Comparison of ENCODE assay signal across 8 cellular contexts in the genomic region with DNA sequence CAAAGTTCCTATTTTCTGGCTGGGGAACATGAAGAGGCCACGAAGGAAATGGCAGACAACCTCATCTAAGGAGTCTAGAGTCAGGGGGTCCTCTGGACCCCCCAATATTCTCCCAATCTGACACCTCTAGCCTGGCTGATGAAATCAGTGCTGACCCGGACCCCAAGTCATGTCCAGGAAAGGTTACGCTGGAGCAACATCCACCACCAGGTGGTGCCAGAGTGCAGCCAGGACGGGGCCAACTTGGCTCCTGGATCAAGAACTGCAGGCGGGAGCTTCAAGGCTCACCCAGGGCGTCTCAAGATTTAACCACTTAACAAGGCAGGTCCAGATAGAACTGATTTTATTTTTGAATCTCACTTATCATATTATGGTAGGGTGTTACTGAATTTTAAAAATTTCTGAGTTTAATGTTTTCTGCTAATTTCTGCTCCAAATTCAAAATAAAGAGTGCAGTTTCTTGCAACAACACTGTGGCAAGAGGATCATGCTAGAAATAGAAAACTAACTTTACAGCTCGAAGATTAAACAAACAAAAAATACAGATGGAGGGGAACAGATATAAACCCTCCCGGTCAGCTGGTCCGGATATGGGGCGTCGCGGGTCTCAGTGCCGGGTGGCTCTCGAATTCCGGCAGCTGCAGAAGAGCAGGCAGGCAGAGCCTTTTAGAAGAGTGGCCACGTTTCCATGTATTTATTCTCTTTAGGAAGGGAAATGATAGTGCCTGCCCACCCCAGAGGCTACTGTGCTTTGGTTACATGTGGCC.
A peak's percentile ranks its signal among the peaks of the same experiment; 100 is the strongest.
DNase-seq lines count a peak whose midpoint lies in the region; ATAC-seq and TF ChIP-seq lines count a peak whose summit lies in the region.

No MANE protein-coding gene starts in this region.

- TF ChIP-seq CTCF in BE2C (IDR thresholded peaks at IDR 0.05; ENCODE audit: low read depth, low read length) (peak; percentile 98), cardiac fibroblast (IDR thresholded peaks at IDR 0.05; ENCODE audit: low read depth, low read length) (peak; percentile 98), kidney epithelial cell (IDR thresholded peaks at IDR 0.05; ENCODE audit: insufficient read depth, low read length, poor library complexity, severe bottlenecking) (peak; percentile 97)

- no peaks in the 10 kb centered on the region for H3K9me3 ChIP-seq in BE2C

- H3K36me3 ChIP-seq in BE2C (peaks cover 55% of the 10 kb centered on the region), kidney epithelial cell (ENCODE audit: control insufficient read depth, insufficient read depth, low read length) (peaks cover 5% of the 10 kb centered on the region)

- H3K4me3 ChIP-seq in BE2C (ENCODE audit: low read depth, low read length) (no peak overlapping the region), cardiac fibroblast (replicated peaks in 1 of 2; ENCODE audit: low read depth in 2 of 2, low read length in 2 of 2) (no peak overlapping the region), kidney epithelial cell (ENCODE audit: low read depth, low read length) (no peak overlapping the region)

- no peaks in the 10 kb centered on the region for H3K4me1 ChIP-seq in BE2C

- H3K27me3 ChIP-seq in BE2C (no peaks in the 10 kb centered on the region), kidney epithelial cell (ENCODE audit: control insufficient read depth, insufficient read depth, low read length) (no peaks in the 10 kb centered on the region)

- peak; percentile 85 for DNase-seq in BE2C
- DNase-seq in NCI-H146 (lab: John Stamatoyannopoulos, UW) = peak; percentile 52
- DNase-seq in activated CD4-positive, CD25-positive, alpha-beta regulatory T cell (lab: John Stamatoyannopoulos, UW) = peak; percentile 59 to 83 (median 71)
- DNase-seq in cardiac fibroblast (ENCODE audit: low read depth in 2 of 2) = peak; percentile 86 to 87
- DNase-seq in kidney epithelial cell (ENCODE audit: low read depth) = no peak
- DNase-seq in stimulated activated CD4-positive, alpha-beta T cell treated with anti-CD3 and anti-CD28 coated beads, Interleukin-1b, Interleukin-23, amount 100 ng/mL, for 4 hours (ENCODE audit: low read depth in 2 of 2) = peak; percentile 80 to 84

- ATAC-seq in GM19452 (IDR thresholded peaks at IDR 0.05; ENCODE audit: unreplicated experiment) (peak; percentile 60), GM18909 (IDR thresholded peaks at IDR 0.05; ENCODE audit: poor library complexity, unreplicated experiment) (no peak)
